Comparison of ENCODE assay signal across 1 cellular context in the genomic region with DNA sequence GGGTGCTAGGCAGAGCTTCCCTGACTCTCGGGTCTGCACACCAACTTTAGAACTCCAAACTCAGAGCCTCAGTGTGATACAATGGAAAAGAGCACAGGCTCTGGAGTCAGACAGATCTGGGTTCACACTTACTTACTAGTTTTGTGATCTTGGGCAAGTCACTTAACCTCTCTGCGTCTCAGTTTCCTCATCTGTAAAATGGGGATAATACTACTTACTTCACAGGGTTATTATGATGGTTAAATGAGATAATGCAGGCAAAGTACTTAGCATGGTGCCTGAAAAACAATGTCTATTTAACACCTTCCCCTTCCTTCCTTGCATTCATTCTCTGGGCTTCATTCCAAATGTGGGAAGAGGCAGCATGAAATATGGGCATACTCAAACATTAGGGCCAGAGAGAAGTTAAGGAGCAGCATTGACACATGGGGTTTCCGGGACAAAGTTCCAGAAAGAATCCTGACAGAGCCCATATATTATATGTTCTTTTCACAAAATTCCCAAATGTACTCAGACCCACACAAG.
A peak's percentile ranks its signal among the peaks of the same experiment; 100 is the strongest.
TF ChIP-seq lines count a peak whose summit lies in the region.

No MANE protein-coding gene starts in this region.

TF ChIP-seq in HepG2, 621 proteins besides CTCF, POLR2A, EP300 and RAD21:
- peak; percentile 74 for TF ChIP-seq ZNF629 (CRISPR knock-in tag; conservative IDR thresholded peaks at IDR 0.05)
- no peak for TF ChIP-seq RFX5 (IDR thresholded peaks at IDR 0.05; ENCODE audit: low read depth, low read length)
